In genomic region chr17:50546701-50547034, GRCh38 we compare ENCODE assay signal across 8 cellular contexts. TPM values are rescaled to one million over a fixed set of nuclear protein-coding genes. Genes with fewer than 3 reads are reported as not detected.
DNase-seq lines count a peak whose midpoint lies in the region; ATAC-seq and TF ChIP-seq lines count a peak whose summit lies in the region.

No MANE protein-coding gene starts in this region.

- no peaks in the 10 kb centered on the region for H4K20me1 ChIP-seq in GM23338 (replicated peaks; ENCODE audit: insufficient read depth)

- peak overlapping the region; percentile 83; the same call in 1 of the 2 replicates for H3K4me2 ChIP-seq in GM23338

- H3K36me3 Mint-ChIP-seq in GM23338 (ENCODE audit: low read depth): no peaks in the 10 kb centered on the region; the same call in 2 of the 3 replicates

- 47% methylated on average over 4 of the region's 4 CpGs for WGBS in esophagus muscularis mucosa

- H3K9me3 Mint-ChIP-seq in GM23338: no peaks in the 10 kb centered on the region

- H3K9me2 ChIP-seq in GM23338 (ENCODE audit: insufficient read depth): no peaks in the 10 kb centered on the region

- H3K27me3 ChIP-seq in GM23338 (ENCODE audit: insufficient read depth) (no peaks in the 10 kb centered on the region), esophagus muscularis mucosa (no peaks in the 10 kb centered on the region)

- no peak for TF ChIP-seq EP300 in esophagus muscularis mucosa (IDR thresholded peaks at IDR 0.05)

- H3K4me1 Mint-ChIP-seq in GM23338: peaks cover 22% of the 10 kb centered on the region

- no peaks in the 10 kb centered on the region for H3F3A ChIP-seq in GM23338 (replicated peaks; ENCODE audit: low read depth)

- no peaks in the 10 kb centered on the region for H3K9me3 ChIP-seq in esophagus muscularis mucosa

- no peaks in the 10 kb centered on the region for H3K79me2 ChIP-seq in GM23338 (replicated peaks; ENCODE audit: insufficient read depth)

- no peak for TF ChIP-seq POLR2A in esophagus muscularis mucosa (IDR thresholded peaks at IDR 0.05; ENCODE audit: low read depth)

- H3K4me3 Mint-ChIP-seq in GM23338: peak overlapping the region; percentile 43

- DNase-seq in GM23338 (ENCODE audit: low spot score): no peak
- DNase-seq in RWPE1 (ENCODE audit: low spot score): no peak
- DNase-seq in esophagus muscularis mucosa (ENCODE audit: extremely low spot score): no peak
- DNase-seq in skeletal muscle cell (ENCODE audit: low read depth): no peak
- DNase-seq in NCI-H526 (lab: John Stamatoyannopoulos, UW): no peak
- no peak for DNase-seq in Ammon's horn (ENCODE audit: low spot score)

- peak overlapping the region; percentile 67; the same call in 1 of the 2 replicates for H3K4me3 ChIP-seq in GM23338
- H3K4me3 ChIP-seq in esophagus muscularis mucosa: peak overlapping the region; percentile 68 to 73 (median 70)
- H3K4me3 ChIP-seq in skeletal muscle cell (ENCODE audit: low read depth, low read length): peak overlapping the region; percentile 52

- H3K27ac ChIP-seq in GM23338 (ENCODE audit: low read depth): no peak overlapping the region
- peak overlapping the region; percentile 83 for H3K27ac ChIP-seq in RWPE1
- peak overlapping the region; percentile 31 to 87 (median 84) for H3K27ac ChIP-seq in esophagus muscularis mucosa (replicated peaks in 1 of 4)

- POLR2A ChIA-PET in RWPE1 (lab: Yijun Ruan, JAX; ENCODE audit: low non-redundant PET): no interaction called here

- H3K36me3 ChIP-seq in GM23338 (ENCODE audit: insufficient read depth): no peaks in the 10 kb centered on the region
- peaks cover 1 to 34% (median 22%) of the 10 kb centered on the region in 4 donors for H3K36me3 ChIP-seq in esophagus muscularis mucosa

- H3K4me1 ChIP-seq in GM23338 (ENCODE audit: insufficient read depth) (peaks cover 14% of the 10 kb centered on the region; the same call in 1 of the 2 replicates), esophagus muscularis mucosa (peaks cover 28 to 48% (median 40%) of the 10 kb centered on the region in 4 donors)

- TF ChIP-seq CTCF in GM23338 (conservative IDR thresholded peaks at IDR 0.05; ENCODE audit: low read depth in 2 of 2): no peak
- no peak for TF ChIP-seq CTCF in RWPE1 (conservative IDR thresholded peaks at IDR 0.05; ENCODE audit: low read depth)
- TF ChIP-seq CTCF in esophagus muscularis mucosa (IDR thresholded peaks at IDR 0.05): no peak

- intact Hi-C loops in esophagus muscularis mucosa (cut with DNase I): loop anchor here (2.0 to 10.0 kb wide), 3 partner anchors 136 to 408 kb away; no protein-coding TSS in a partner anchor

- H3K27me3 Mint-ChIP-seq in GM23338 (ENCODE audit: insufficient read depth, low read depth, poor library complexity): peaks cover 19% of the 10 kb centered on the region

- H2AFZ ChIP-seq in GM23338: no peak overlapping the region; the same call in 1 of the 2 replicates

- CTCF ChIA-PET in RWPE1 (lab: Yijun Ruan, JAX): interaction anchor here (0.5 to 1.0 kb wide), 7 partner anchors 28 to 210 kb away, joined by 3 to 12 read pairs (median 4); no protein-coding TSS in a partner anchor

- H3K27ac Mint-ChIP-seq in GM23338: no peak overlapping the region

- ATAC-seq in GM23338: no peak
- ATAC-seq in HG03457 (IDR thresholded peaks at IDR 0.05; ENCODE audit: unreplicated experiment): no peak
- ATAC-seq in HG03442 (IDR thresholded peaks at IDR 0.05; ENCODE audit: unreplicated experiment): no peak

TF ChIP-seq in GM23338, 12 proteins besides CTCF, POLR2A, EP300 and RAD21:
- TF ChIP-seq ZNF114 (CRISPR knock-in tag; IDR thresholded peaks at IDR 0.05) (no peak), EZH2 (IDR thresholded peaks at IDR 0.05; ENCODE audit: low read depth, unreplicated experiment) (no peak)

RNA-seq across cellular contexts. Expression of gene SPATA20, which starts 0.3 kb away (rescaled TPM):
- 17.4 and 32.7 TPM in 2 replicates for total RNA-seq in GM23338 (2014; rRNA removed; shearing (Covaris generic))
- 12.5 and 13.8 TPM in 2 replicates for polyA plus RNA-seq in GM23338 (2016; fragmentation: Nextera tagmentation; extraction: Ambion mirVana)
- 10 to 100 TPM; 44.1 to 64.4 (median 54.6) TPM for total RNA-seq in esophagus muscularis mucosa

RNA-seq across cellular contexts. Expression of gene CACNA1G, which starts 13.8 kb away (rescaled TPM):
- total RNA-seq in GM23338 (2014; rRNA removed; shearing (Covaris generic)): 3.6 and 5.1 TPM in 2 replicates
- polyA plus RNA-seq in GM23338 (2016; fragmentation: Nextera tagmentation; extraction: Ambion mirVana): 1.1 and 1.4 TPM in 2 replicates
- under 1 TPM in 3 of 4 donors, not detected in 1; 0.39 to 0.63 (median 0.50) TPM for total RNA-seq in esophagus muscularis mucosa

RNA-seq across cellular contexts. Expression of gene EPN3, which starts 14.1 kb away (rescaled TPM):
- 7.7 and 13.7 TPM in 2 replicates for total RNA-seq in GM23338 (2014; rRNA removed; shearing (Covaris generic))
- 2.2 and 2.3 TPM in 2 replicates for polyA plus RNA-seq in GM23338 (2016; fragmentation: Nextera tagmentation; extraction: Ambion mirVana)
- total RNA-seq in esophagus muscularis mucosa: not detected

RNA-seq across cellular contexts. Expression of gene MYCBPAP, which starts 38.4 kb away (rescaled TPM):
- total RNA-seq in GM23338 (2014; rRNA removed; shearing (Covaris generic)): 0.63 and 4.6 TPM in 2 replicates
- polyA plus RNA-seq in GM23338 (2016; fragmentation: Nextera tagmentation; extraction: Ambion mirVana): 1.7 and 1.8 TPM in 2 replicates
- 1 to 10 TPM in 2 of 4 donors, under 1 TPM in 1, not detected in 1; 0.33 to 1.6 (median 1.2) TPM for total RNA-seq in esophagus muscularis mucosa
